In genomic region chr3:77562089-77562488, GRCh38 we compare ENCODE assay signal across 20 cellular contexts.
DNase-seq lines count a peak whose midpoint lies in the region; ATAC-seq and TF ChIP-seq lines count a peak whose summit lies in the region.
"Had no signal": no experiment of that assay in that cellular context is flagged by ENCODE, and none has a peak within 500 bp of the region (broad histone marks: within the 10 kb centered on the region; RNA-seq: fewer than 3 reads in every experiment).

No MANE protein-coding gene starts in this region.

- no peaks in the 10 kb centered on the region for H3K36me3 ChIP-seq in esophagus muscularis mucosa

- no peak overlapping the region for H3K4me3 Mint-ChIP-seq in HFFc6
- H3K4me3 Mint-ChIP-seq: CD4-positive, alpha-beta T cell had no signal

- no peak for TF ChIP-seq POLR2A in esophagus muscularis mucosa (IDR thresholded peaks at IDR 0.05; ENCODE audit: low read depth)

- H3K9me3 ChIP-seq in esophagus muscularis mucosa, result no peaks in the 10 kb centered on the region
- H3K9me3 ChIP-seq: A549, Caco-2 had no signal

- H3K27ac Mint-ChIP-seq in HFFc6, result no peak overlapping the region
- H3K27ac Mint-ChIP-seq: CD4-positive, alpha-beta T cell had no signal

- no peak overlapping the region for H3K4me3 ChIP-seq in esophagus muscularis mucosa
- H3K4me3 ChIP-seq: A549 had no signal

- no peak for ATAC-seq in HG02571 (IDR thresholded peaks at IDR 0.05; ENCODE audit: unreplicated experiment)
- ATAC-seq: A549, HCT116, HepG2 had no signal

- no peaks in the 10 kb centered on the region for H3K36me3 Mint-ChIP-seq in HFFc6 (ENCODE audit: low read depth)

- no peaks in the 10 kb centered on the region for H3K4me1 Mint-ChIP-seq in HFFc6 (ENCODE audit: low read depth)

- TF ChIP-seq CTCF in esophagus muscularis mucosa (IDR thresholded peaks at IDR 0.05), result no peak
- TF ChIP-seq CTCF in HFFc6 (IDR thresholded peaks at IDR 0.05), result no peak

- no peak for TF ChIP-seq EP300 in esophagus muscularis mucosa (IDR thresholded peaks at IDR 0.05)

- H3K4me1 ChIP-seq in esophagus muscularis mucosa, result no peaks in the 10 kb centered on the region
- H3K4me1 ChIP-seq: A549, Caco-2 had no signal

- peak; percentile 23 for DNase-seq in Caki2 (ENCODE audit: low read depth)
- DNase-seq in dedifferentiated amniotic fluid mesenchymal stem cell (ENCODE audit: extremely low spot score), result peak; percentile 57
- peak; percentile 9 for DNase-seq in iris pigment epithelial cell (ENCODE audit: low read depth)
- DNase-seq in renal cortical epithelial cell (ENCODE audit: low read depth), result peak; percentile 75
- no peak for DNase-seq in esophagus muscularis mucosa (ENCODE audit: extremely low spot score)
- no peak for DNase-seq in HFFc6
- DNase-seq: AML-193; Caco-2; CD4-positive, alpha-beta T cell; DMS153; GDM1; GOT3; H7; KG1 had no signal

- WGBS in esophagus muscularis mucosa, result 90% methylated on average over 2 of the region's 2 CpGs

- peaks cover 5% of the 10 kb centered on the region; the same call in 1 of the 2 replicates for H3K9me3 Mint-ChIP-seq in HFFc6

- no peak overlapping the region for H3K27ac ChIP-seq in esophagus muscularis mucosa (replicated peaks in 1 of 4)
- H3K27ac ChIP-seq: 22Rv1, A549, C4-2B had no signal

- in situ Hi-C loops in Caki2 (cut with HindIII; ENCODE audit: low pct_unique_long_range_greater_than_20kb, low sequenced_read_pairs), result no loop called here

- no peaks in the 10 kb centered on the region for H3K27me3 ChIP-seq in esophagus muscularis mucosa

- intact Hi-C loops in esophagus muscularis mucosa (cut with DNase I), result no loop called here

- no peaks in the 10 kb centered on the region for H3K27me3 Mint-ChIP-seq in HFFc6 (ENCODE audit: insufficient read depth)
- H3K27me3 Mint-ChIP-seq: CD4-positive, alpha-beta T cell had no signal

Comparison
In these comparisons a context has a peak if more than half of its experiments do, and no peak if none do; other contexts are left out.
1. DNase-seq: peak in Caki2 (single experiment), dedifferentiated amniotic fluid mesenchymal stem cell (single experiment), iris pigment epithelial cell (single experiment) and renal cortical epithelial cell (single experiment); none in esophagus muscularis mucosa (single experiment) and HFFc6 (single experiment).